In genomic region chr22:17867160-17867785, GRCh38 we compare ENCODE assay signal across 12 cellular contexts.
A peak's percentile ranks its signal among the peaks of the same experiment; 100 is the strongest.
DNase-seq lines count a peak whose midpoint lies in the region; ATAC-seq and TF ChIP-seq lines count a peak whose summit lies in the region.
"Had no signal": no experiment of that assay in that cellular context is flagged by ENCODE, and none has a peak within 500 bp of the region (broad histone marks: within the 10 kb centered on the region; RNA-seq: fewer than 3 reads in every experiment).

No MANE protein-coding gene starts in this region.

- H3K18ac ChIP-seq in neuronal stem cell (ENCODE audit: low read length), result no peak overlapping the region

- H3K79me2 ChIP-seq in OCI-LY1 (ENCODE audit: insufficient read depth, low read length), result no peaks in the 10 kb centered on the region

- H2AFZ ChIP-seq in OCI-LY1 (ENCODE audit: low read length), result no peak overlapping the region
- no peak overlapping the region for H2AFZ ChIP-seq in neuronal stem cell (ENCODE audit: low read length)

- H2BK5ac ChIP-seq in neuronal stem cell (ENCODE audit: low read length), result no peak overlapping the region

- no peaks in the 10 kb centered on the region for H3F3A ChIP-seq in OCI-LY1 (ENCODE audit: insufficient read depth, low read length)

- H3K27ac ChIP-seq in OCI-LY1 (ENCODE audit: low read depth, low read length, poor library complexity, severe bottlenecking), result peak overlapping the region; percentile 4
- peak overlapping the region in 10 of 12 donors; percentile 11 to 74 (median 46) for H3K27ac ChIP-seq in heart left ventricle
- H3K27ac ChIP-seq in skeletal muscle tissue (ENCODE audit: low read depth, low read length), result peak overlapping the region; percentile 27
- no peak overlapping the region for H3K27ac ChIP-seq in neuronal stem cell (replicated peaks; ENCODE audit: low read length)

- H3K9me3 Mint-ChIP-seq in chondrocyte (ENCODE audit: low read depth), result no peaks in the 10 kb centered on the region
- H3K9me3 Mint-ChIP-seq: IgD-negative memory B cell had no signal

- DNase-seq in GF-D8 (lab: John Stamatoyannopoulos, UW), result peak; percentile 41
- DNase-seq in heart left ventricle, result peak; percentile 74 to 87 (median 82)
- DNase-seq in chondrocyte (ENCODE audit: low spot score), result no peak
- DNase-seq in neuronal stem cell (ENCODE audit: low spot score), result no peak
- no peak for DNase-seq in HAP-1 (ENCODE audit: low spot score in 2 of 2)
- DNase-seq: activated CD4-positive, alpha-beta T cell treated with anti-CD3 and anti-CD28 coated beads, Interleukin-2, amount 50 U/mL, for 1 hour; activated naive CD4-positive, alpha-beta T cell treated with Interleukin-2 at 50 U/mL for 16 hours; stimulated activated CD4-positive, alpha-beta T cell treated with anti-CD3 and anti-CD28 coated beads, Interleukin-12 subunit alpha, Interleukin-12 subunit beta, amount 100 ng/mL, for 4 hours had no signal

- no peak overlapping the region for H4K91ac ChIP-seq in neuronal stem cell (ENCODE audit: low read depth, low read length, poor library complexity)

- H3K4me3 ChIP-seq in OCI-LY1 (ENCODE audit: low read depth, low read length, poor library complexity, severe bottlenecking) (no peak overlapping the region), heart left ventricle (no peak overlapping the region), skeletal muscle tissue (ENCODE audit: low read length in 3 of 3) (no peak overlapping the region), neuronal stem cell (ENCODE audit: low read length in 2 of 2) (no peak overlapping the region), HAP-1 (no peak overlapping the region)

- in situ Hi-C loops in HAP-1 (cut with MboI; ENCODE audit: low sequenced_read_pairs), result no loop called here

- no peak for TF ChIP-seq CTCF in OCI-LY1 (IDR thresholded peaks at IDR 0.05; ENCODE audit: low read length)
- TF ChIP-seq CTCF in heart left ventricle (IDR thresholded peaks at IDR 0.05), result peak in 1 of 12 donors; percentile 7
- no peak for TF ChIP-seq CTCF in chondrocyte (IDR thresholded peaks at IDR 0.05)

- peaks cover 15% of the 10 kb centered on the region for H3K4me1 ChIP-seq in OCI-LY1 (ENCODE audit: insufficient read depth, low read length, severe bottlenecking)
- peaks cover 0 to 45% (median 11%) of the 10 kb centered on the region in 12 donors for H3K4me1 ChIP-seq in heart left ventricle
- peaks cover 0 to 26% (median 20%) of the 10 kb centered on the region in 3 donors for H3K4me1 ChIP-seq in skeletal muscle tissue (ENCODE audit: control insufficient read depth in 3 of 3, insufficient read depth in 3 of 3, low read length in 3 of 3)
- peaks cover 5 to 7% of the 10 kb centered on the region in 2 donors for H3K4me1 ChIP-seq in neuronal stem cell (ENCODE audit: control insufficient read depth in 2 of 2, insufficient read depth in 1 of 2, low read depth in 1 of 2, low read length in 2 of 2)
- H3K4me1 ChIP-seq in HAP-1, result no peaks in the 10 kb centered on the region

- no peaks in the 10 kb centered on the region for H4K20me1 ChIP-seq in OCI-LY1 (ENCODE audit: insufficient read depth, low read length)

- WGBS in heart left ventricle, 4 donors, result 26 to 33% (median 30%) methylated on average over 9 of the region's 9 CpGs
- no CpG with 5 or more reads among the region's 9 CpGs for WGBS in neuronal stem cell (ENCODE audit: extremely low coverage in 2 of 2, insufficient read length in 2 of 2, insufficient replicate concordance in 1 of 2), 2 donors

- no peaks in the 10 kb centered on the region for H3K9me2 ChIP-seq in OCI-LY1 (ENCODE audit: low read depth, low read length)

- H4K8ac ChIP-seq in neuronal stem cell (ENCODE audit: low read depth, low read length), result no peak overlapping the region

- intact Hi-C loops in heart left ventricle (cut with DNase I), result no loop called here

- H3K23ac ChIP-seq in neuronal stem cell (ENCODE audit: low read depth, low read length, poor library complexity), result no peak overlapping the region

- no peaks in the 10 kb centered on the region for H3K79me1 ChIP-seq in neuronal stem cell (ENCODE audit: low read depth, low read length)

- no peak overlapping the region for H2BK12ac ChIP-seq in neuronal stem cell (ENCODE audit: low read length)

- TF ChIP-seq POLR2A in heart left ventricle (IDR thresholded peaks at IDR 0.05), result no peak

- H3K36me3 ChIP-seq in OCI-LY1 (ENCODE audit: insufficient read depth, low read length) (peaks cover 41% of the 10 kb centered on the region), heart left ventricle (peaks cover 0 to 85% (median 76%) of the 10 kb centered on the region in 9 donors), skeletal muscle tissue (ENCODE audit: control insufficient read depth in 3 of 3, insufficient read depth in 3 of 3, low read length in 3 of 3) (peaks cover 55 to 69% (median 62%) of the 10 kb centered on the region in 3 donors), neuronal stem cell (replicated peaks in 1 of 2; ENCODE audit: control insufficient read depth in 2 of 2, insufficient read depth in 2 of 2, low read length in 2 of 2) (peaks cover 32 to 62% of the 10 kb centered on the region in 2 donors), HAP-1 (replicated peaks) (peaks cover 44% of the 10 kb centered on the region)

- H3K27me3 Mint-ChIP-seq in chondrocyte (ENCODE audit: low read depth), result no peaks in the 10 kb centered on the region
- H3K27me3 Mint-ChIP-seq: IgD-negative memory B cell had no signal

- no peak overlapping the region for H3K27ac Mint-ChIP-seq in chondrocyte (ENCODE audit: unreplicated experiment)
- H3K27ac Mint-ChIP-seq: IgD-negative memory B cell had no signal

- no peak overlapping the region for H3K4ac ChIP-seq in neuronal stem cell (ENCODE audit: low read length)

- peak; percentile 72 to 81 (median 78) for ATAC-seq in heart left ventricle
- ATAC-seq in GM21360 (IDR thresholded peaks at IDR 0.05; ENCODE audit: unreplicated experiment), result no peak

- no peak overlapping the region for H2BK120ac ChIP-seq in neuronal stem cell (ENCODE audit: low read depth, low read length)

- H3K4me3 Mint-ChIP-seq in chondrocyte (ENCODE audit: unreplicated experiment), result no peak overlapping the region
- H3K4me3 Mint-ChIP-seq: IgD-negative memory B cell had no signal

- H3K4me2 ChIP-seq in OCI-LY1 (ENCODE audit: low read length) (peak overlapping the region; percentile 18; the same call in 1 of the 2 replicates), neuronal stem cell (ENCODE audit: insufficient read depth, low read length, poor library complexity, severe bottlenecking) (no peak overlapping the region)

- H3K9ac ChIP-seq in OCI-LY1 (ENCODE audit: low read length), result no peak overlapping the region
- no peak overlapping the region for H3K9ac ChIP-seq in skeletal muscle tissue (ENCODE audit: low read depth in 1 of 3, low read length in 3 of 3)
- no peak overlapping the region for H3K9ac ChIP-seq in neuronal stem cell (ENCODE audit: low read depth, low read length, poor library complexity)

- H3K27me3 ChIP-seq in OCI-LY1 (ENCODE audit: insufficient read depth, low read length) (no peaks in the 10 kb centered on the region), heart left ventricle (no peaks in the 10 kb centered on the region), skeletal muscle tissue (ENCODE audit: control insufficient read depth in 3 of 3, insufficient read depth in 3 of 3, low read length in 3 of 3) (no peaks in the 10 kb centered on the region), neuronal stem cell (ENCODE audit: control insufficient read depth in 3 of 3, insufficient read depth in 3 of 3, low read depth in 1 of 3, low read length in 3 of 3) (no peaks in the 10 kb centered on the region), HAP-1 (ENCODE audit: low read depth) (no peaks in the 10 kb centered on the region)

- no peak overlapping the region for H2AK5ac ChIP-seq in neuronal stem cell (ENCODE audit: low read depth, low read length)

- H3K4me1 Mint-ChIP-seq in chondrocyte (ENCODE audit: low read depth), result no peaks in the 10 kb centered on the region
- H3K4me1 Mint-ChIP-seq: IgD-negative memory B cell had no signal

- no peaks in the 10 kb centered on the region for H3K9me3 ChIP-seq in OCI-LY1 (ENCODE audit: low read length)
- no peaks in the 10 kb centered on the region for H3K9me3 ChIP-seq in heart left ventricle
- H3K9me3 ChIP-seq in skeletal muscle tissue (ENCODE audit: control insufficient read depth in 3 of 3, low read length in 3 of 3), result no peaks in the 10 kb centered on the region
- H3K9me3 ChIP-seq in neuronal stem cell (replicated peaks in 1 of 2; ENCODE audit: control insufficient read depth in 2 of 2, insufficient read depth in 1 of 2, low read depth in 1 of 2, low read length in 2 of 2), result no peaks in the 10 kb centered on the region
- H3K9me3 ChIP-seq in HAP-1, result no peaks in the 10 kb centered on the region

- peaks cover 44% of the 10 kb centered on the region for H3K36me3 Mint-ChIP-seq in chondrocyte (ENCODE audit: low read depth)

- no peak overlapping the region for H3K14ac ChIP-seq in neuronal stem cell (ENCODE audit: low read length)

- H2BK15ac ChIP-seq in neuronal stem cell (ENCODE audit: low read length), result no peak overlapping the region

Comparison
In these comparisons a context has a peak if more than half of its experiments do, and no peak if none do; other contexts are left out.
1. DNase-seq: peak in GF-D8 (single experiment) and heart left ventricle (5 of 5); none in chondrocyte (single experiment), neuronal stem cell (single experiment) and HAP-1 (0 of 2).